In the genomic region with DNA sequence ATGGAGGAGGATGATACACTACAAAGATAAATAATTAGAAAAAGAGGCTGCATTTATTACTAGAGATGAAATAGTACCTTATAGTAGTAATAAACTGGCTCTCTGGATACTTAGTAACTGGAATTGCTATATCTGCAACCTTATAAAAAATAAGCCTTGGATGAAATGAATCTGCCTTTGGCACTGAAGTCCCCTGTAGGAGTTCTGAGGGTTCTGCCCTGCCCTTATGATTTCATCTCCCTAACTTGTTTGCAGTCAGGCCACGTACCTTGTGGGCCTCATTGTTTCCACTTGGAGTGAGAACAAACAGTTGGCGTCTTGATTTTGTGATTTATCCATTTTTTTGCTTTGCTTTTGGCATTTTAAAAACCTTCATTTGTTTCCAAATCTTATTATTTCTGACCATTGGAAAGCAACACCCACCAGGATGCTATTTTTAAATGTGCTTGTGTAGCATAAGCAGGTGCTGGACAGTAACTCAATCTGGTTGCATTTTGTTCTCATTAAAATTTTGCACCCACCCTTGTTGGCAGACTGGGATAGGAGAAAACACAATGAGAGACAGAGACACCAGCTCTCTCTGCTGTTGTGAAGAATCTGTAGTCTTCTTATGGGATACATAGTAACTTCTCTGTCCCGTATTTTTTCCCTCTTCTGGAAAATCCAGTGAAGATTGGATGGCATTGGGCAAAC, we compare ENCODE assay signal across 22 cellular contexts.
A peak's percentile ranks its signal among the peaks of the same experiment; 100 is the strongest.
DNase-seq lines count a peak whose midpoint lies in the region; ATAC-seq and TF ChIP-seq lines count a peak whose summit lies in the region.
"Had no signal": no experiment of that assay in that cellular context is flagged by ENCODE, and none has a peak within 500 bp of the region (broad histone marks: within the 10 kb centered on the region; RNA-seq: fewer than 3 reads in every experiment).

No MANE protein-coding gene starts in this region.

- in situ Hi-C loops in gastrocnemius medialis (cut with MboI; ENCODE audit: low sequenced_read_pairs in 4 of 4), result no loop called here

- TF ChIP-seq POLR2A in gastrocnemius medialis (IDR thresholded peaks at IDR 0.05) (no peak), suprapubic skin (IDR thresholded peaks at IDR 0.05) (no peak)

- H3K4me3 ChIP-seq in parathyroid adenoma (ENCODE audit: low read depth, low read length) (no peak overlapping the region), gastrocnemius medialis (peak overlapping the region in 2 of 4 donors; percentile 17 to 22), suprapubic skin (no peak overlapping the region)
- H3K4me3 ChIP-seq: BLaER1, GM12878 had no signal

- ATAC-seq in gastrocnemius medialis (peak; percentile 73 to 83), GM18909 (IDR thresholded peaks at IDR 0.05; ENCODE audit: poor library complexity, unreplicated experiment) (no peak), HG03108 (IDR thresholded peaks at IDR 0.05; ENCODE audit: unreplicated experiment) (no peak)
- ATAC-seq: GM12878 had no signal

- TF ChIP-seq EP300 in suprapubic skin (IDR thresholded peaks at IDR 0.05), result no peak

- DNase-seq in gastrocnemius medialis, result no peak
- no peak for DNase-seq in suprapubic skin (ENCODE audit: low spot score in 2 of 2)
- DNase-seq: 8988T; ACHN; BE2C; C1 segment of cervical spinal cord; CD4-positive, alpha-beta memory T cell; CD4-positive, CD25-positive, alpha-beta regulatory T cell; CD8-positive, alpha-beta memory T cell; COR-L47; DMS 273 treated with DMSO at 0.1 percent for 48 hours; DMS153; DMS53; DMS79; DND-41; EL; GDM1 had no signal

- no peaks in the 10 kb centered on the region for H3K27me3 ChIP-seq in parathyroid adenoma (ENCODE audit: control insufficient read depth, insufficient read depth, low read length)
- H3K27me3 ChIP-seq in gastrocnemius medialis, result no peaks in the 10 kb centered on the region
- no peaks in the 10 kb centered on the region for H3K27me3 ChIP-seq in suprapubic skin
- H3K27me3 ChIP-seq: BE2C, BLaER1 had no signal

- H3K36me3 ChIP-seq in parathyroid adenoma (ENCODE audit: control insufficient read depth, insufficient read depth, low read length) (no peaks in the 10 kb centered on the region), gastrocnemius medialis (no peaks in the 10 kb centered on the region), suprapubic skin (no peaks in the 10 kb centered on the region)
- H3K36me3 ChIP-seq: BE2C, BLaER1 had no signal

- no peak overlapping the region for H3K9ac ChIP-seq in parathyroid adenoma
- H3K9ac ChIP-seq: BLaER1 had no signal

- H2AFZ ChIP-seq in parathyroid adenoma, result no peak overlapping the region

- 61% methylated on average over 3 of the region's 3 CpGs for WGBS in suprapubic skin

- H3K79me2 ChIP-seq in parathyroid adenoma, result peaks cover 17% of the 10 kb centered on the region

- TF ChIP-seq CTCF in parathyroid adenoma (IDR thresholded peaks at IDR 0.05) (no peak), gastrocnemius medialis (IDR thresholded peaks at IDR 0.05 in 4 of 5, conservative IDR thresholded peaks at IDR 0.05 in 1 of 5) (no peak), suprapubic skin (IDR thresholded peaks at IDR 0.05) (no peak)

- no peak overlapping the region for H3K4me2 ChIP-seq in parathyroid adenoma (ENCODE audit: low read length)
- H3K4me2 ChIP-seq: BLaER1 had no signal

- intact Hi-C loops in gastrocnemius medialis (cut with DNase I; ENCODE audit: low total_unique reads), result loop anchor here (5.0 kb wide), 1 partner anchor 76 kb away; no protein-coding TSS in a partner anchor

- peak overlapping the region; percentile 72 for H3K27ac ChIP-seq in parathyroid adenoma
- peak overlapping the region; percentile 61 to 78 (median 68) for H3K27ac ChIP-seq in gastrocnemius medialis
- no peak overlapping the region for H3K27ac ChIP-seq in suprapubic skin
- H3K27ac ChIP-seq: BLaER1 had no signal

- H3K4me1 ChIP-seq in parathyroid adenoma (peaks cover 55% of the 10 kb centered on the region), gastrocnemius medialis (peaks cover 12 to 30% of the 10 kb centered on the region in 2 donors), suprapubic skin (no peaks in the 10 kb centered on the region)
- H3K4me1 ChIP-seq: BE2C, BLaER1 had no signal

- H3K9me3 ChIP-seq in parathyroid adenoma (ENCODE audit: control insufficient read depth, low read length) (no peaks in the 10 kb centered on the region), gastrocnemius medialis (no peaks in the 10 kb centered on the region), suprapubic skin (no peaks in the 10 kb centered on the region)
- H3K9me3 ChIP-seq: BE2C, BLaER1 had no signal

Comparison
In these comparisons a context has a peak if more than half of its experiments do, and no peak if none do; other contexts are left out.
1. ATAC-seq: peak in gastrocnemius medialis (2 of 2); none in GM18909 (single experiment) and HG03108 (single experiment).